In genomic region chr14:105853907-105854599, GRCh38 we compare ENCODE assay signal across 19 cellular contexts.
DNase-seq lines count a peak whose midpoint lies in the region; ATAC-seq and TF ChIP-seq lines count a peak whose summit lies in the region.
"Had no signal": no experiment of that assay in that cellular context is flagged by ENCODE, and none has a peak within 500 bp of the region (broad histone marks: within the 10 kb centered on the region; RNA-seq: fewer than 3 reads in every experiment).

No MANE protein-coding gene starts in this region.

- H3K4me3 ChIP-seq in right cardiac atrium (ENCODE audit: low read length) (no peak overlapping the region), HUES64 (ENCODE audit: low read length) (0 out of 2 replicates have a peak overlapping the region, but pooled peaks have one; percentile 9)
- H3K4me3 ChIP-seq: breast epithelium, gastroesophageal sphincter, thoracic aorta had no signal

- 84% methylated on average over 25 of the region's 25 CpGs for WGBS in right cardiac atrium
- 86% methylated on average over 25 of the region's 25 CpGs for WGBS in HUES64

- H3K36me3 Mint-ChIP-seq in endothelial cell (ENCODE audit: low read depth, unreplicated experiment): peaks cover 22% of the 10 kb centered on the region
- peaks cover 78 to 90% of the 10 kb centered on the region in 2 donors for H3K36me3 Mint-ChIP-seq in stimulated activated naive B cell treated with anti-CD40 and anti-IgM and Interleukin-4, amounts not matched to agents 10 μg/mL and 1 μg/mL and 100 μg/mL, for 72 hours

- peak overlapping the region; percentile 68 for H3K4me3 Mint-ChIP-seq in endothelial cell (ENCODE audit: unreplicated experiment)
- H3K4me3 Mint-ChIP-seq in stimulated activated naive B cell treated with anti-CD40 and anti-IgM and Interleukin-4, amounts not matched to agents 10 μg/mL and 1 μg/mL and 100 μg/mL, for 72 hours: peak overlapping the region; percentile 93 to 98

- in situ Hi-C loops in ACHN (cut with HindIII; ENCODE audit: low pct_ligation_motif_present, low pct_unique_long_range_greater_than_20kb, low sequenced_read_pairs): no loop called here

- TF ChIP-seq CTCF in endothelial cell (IDR thresholded peaks at IDR 0.05; ENCODE audit: unreplicated experiment): no peak

- no peaks in the 10 kb centered on the region for H3K27me3 ChIP-seq in right cardiac atrium (ENCODE audit: control insufficient read depth, insufficient read depth)
- no peaks in the 10 kb centered on the region for H3K27me3 ChIP-seq in HUES64 (ENCODE audit: insufficient read depth, low read length)
- H3K27me3 ChIP-seq: breast epithelium, gastroesophageal sphincter had no signal

- DNase-seq in cardiac septum (ENCODE audit: low spot score): peak; percentile 59
- DNase-seq in right cardiac atrium: no peak
- no peak for DNase-seq in endothelial cell (ENCODE audit: low spot score)
- no peak for DNase-seq in stimulated activated naive B cell treated with anti-CD40 and anti-IgM and Interleukin-4, amounts not matched to agents 10 μg/mL and 1 μg/mL and 100 μg/mL, for 72 hours
- no peak for DNase-seq in ACHN
- DNase-seq in NCI-H345 treated with DMSO at 0.1 percent for 48 hours (lab: John Stamatoyannopoulos, UW; ENCODE audit: unreplicated experiment): no peak
- DNase-seq: activated CD4-positive, alpha-beta T cell treated with anti-CD3 and anti-CD28 coated beads, Interleukin-2, amount 50 U/mL, for 1 hour; activated effector memory CD4-positive, alpha-beta T cell treated with Interleukin-2 at 50 U/mL for 16 hours; DMS79 treated with DMSO at 0.1 percent for 48 hours; NCI-H1048; NCI-H2029; NCI-H510A treated with DMSO at 0.1 percent for 48 hours had no signal

- H3K9me3 Mint-ChIP-seq in endothelial cell (ENCODE audit: unreplicated experiment): peaks cover 29% of the 10 kb centered on the region
- H3K9me3 Mint-ChIP-seq in stimulated activated naive B cell treated with anti-CD40 and anti-IgM and Interleukin-4, amounts not matched to agents 10 μg/mL and 1 μg/mL and 100 μg/mL, for 72 hours: peaks cover 1 to 3% of the 10 kb centered on the region in 2 donors
- H3K9me3 Mint-ChIP-seq: CD8-positive, alpha-beta memory T cell had no signal

- H3K4me1 ChIP-seq in right cardiac atrium (ENCODE audit: control insufficient read depth, insufficient read depth, low read length) (no peaks in the 10 kb centered on the region), HUES64 (ENCODE audit: insufficient read depth, low read length) (no peaks in the 10 kb centered on the region)
- H3K4me1 ChIP-seq: breast epithelium, gastroesophageal sphincter had no signal

- no peak overlapping the region for H3K27ac Mint-ChIP-seq in endothelial cell (ENCODE audit: unreplicated experiment)
- H3K27ac Mint-ChIP-seq in stimulated activated naive B cell treated with anti-CD40 and anti-IgM and Interleukin-4, amounts not matched to agents 10 μg/mL and 1 μg/mL and 100 μg/mL, for 72 hours: peak overlapping the region; percentile 100

- H3K36me3 ChIP-seq in HUES64 (ENCODE audit: insufficient read depth, low read length): no peaks in the 10 kb centered on the region
- H3K36me3 ChIP-seq: breast epithelium, gastroesophageal sphincter, thoracic aorta had no signal

- H3K9me3 ChIP-seq in right cardiac atrium (ENCODE audit: control insufficient read depth, low read length) (no peaks in the 10 kb centered on the region), HUES64 (ENCODE audit: insufficient read depth, low read depth, low read length) (peaks cover 89% of the 10 kb centered on the region)
- H3K9me3 ChIP-seq: thoracic aorta had no signal

- peaks cover 23% of the 10 kb centered on the region for H3K27me3 Mint-ChIP-seq in endothelial cell (ENCODE audit: unreplicated experiment)
- peaks cover 0 to 7% of the 10 kb centered on the region in 2 donors for H3K27me3 Mint-ChIP-seq in stimulated activated naive B cell treated with anti-CD40 and anti-IgM and Interleukin-4, amounts not matched to agents 10 μg/mL and 1 μg/mL and 100 μg/mL, for 72 hours
- H3K27me3 Mint-ChIP-seq: CD8-positive, alpha-beta memory T cell had no signal

- no peak overlapping the region for H3K9ac ChIP-seq in HUES64 (ENCODE audit: low read depth, low read length)
- H3K9ac ChIP-seq: KMS-11 had no signal

- H3K4me1 Mint-ChIP-seq in endothelial cell (ENCODE audit: unreplicated experiment): no peaks in the 10 kb centered on the region
- H3K4me1 Mint-ChIP-seq in stimulated activated naive B cell treated with anti-CD40 and anti-IgM and Interleukin-4, amounts not matched to agents 10 μg/mL and 1 μg/mL and 100 μg/mL, for 72 hours: peaks cover 47 to 85% of the 10 kb centered on the region in 2 donors

- intact Hi-C loops in cardiac septum (cut with DNase I) (no loop called here), right cardiac atrium (cut with DNase I) (no loop called here)

- no peak overlapping the region for H3K27ac ChIP-seq in right cardiac atrium (ENCODE audit: low read length)
- H3K27ac ChIP-seq in HUES64 (ENCODE audit: low read depth, low read length): no peak overlapping the region
- H3K27ac ChIP-seq: breast epithelium, gastroesophageal sphincter, KMS-11, thoracic aorta had no signal

- ATAC-seq in right cardiac atrium: no peak
- ATAC-seq in stimulated activated naive B cell treated with anti-CD40 and anti-IgM and Interleukin-4, amounts not matched to agents 10 μg/mL and 1 μg/mL and 100 μg/mL, for 72 hours (replicated peaks): no peak
- no peak for ATAC-seq in HG03520 (IDR thresholded peaks at IDR 0.05; ENCODE audit: unreplicated experiment)
- ATAC-seq: gastroesophageal sphincter had no signal
